15 cellular contexts compared by ENCODE assay signal in the genomic region with DNA sequence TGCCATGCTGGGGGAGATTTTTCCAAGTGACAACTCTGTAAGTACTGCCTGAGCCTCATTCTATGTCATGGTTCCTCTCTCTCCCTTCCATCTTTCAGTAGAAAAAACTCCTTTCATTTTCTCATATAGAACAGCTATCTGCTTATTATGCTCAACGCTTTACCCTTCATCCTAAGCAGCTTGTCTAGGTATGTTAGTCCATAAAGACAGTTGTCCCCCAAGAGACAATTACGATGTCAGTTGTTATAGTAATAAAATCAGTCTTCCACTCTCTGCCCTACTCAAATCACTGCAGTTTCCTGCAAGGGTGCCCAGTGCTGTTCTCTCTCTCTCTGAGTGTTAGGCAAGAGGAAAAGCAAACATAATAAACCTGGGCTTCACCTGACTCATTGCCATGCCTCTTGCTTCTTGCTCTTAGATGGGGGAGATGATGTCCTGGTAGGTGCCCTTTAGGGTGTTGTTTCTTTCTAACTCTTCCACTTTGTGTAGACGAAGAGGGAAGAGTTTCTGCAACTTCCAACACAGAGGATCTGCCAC. TPM values are rescaled to one million over a fixed set of nuclear protein-coding genes. Genes with fewer than 3 reads are reported as not detected.
DNase-seq lines count a peak whose midpoint lies in the region; FAIRE-seq and TF ChIP-seq lines count a peak whose summit lies in the region.
"Had no signal": no experiment of that assay in that cellular context is flagged by ENCODE, and none has a peak within 500 bp of the region (broad histone marks: within the 10 kb centered on the region; RNA-seq: fewer than 3 reads in every experiment).

No MANE protein-coding gene starts in this region.

- FAIRE-seq in islet of Langerhans (lab: Jason Lieb, UNC): peak; percentile 75

- peaks cover 35% of the 10 kb centered on the region for H3K4me1 Mint-ChIP-seq in progenitor cell of endocrine pancreas (ENCODE audit: low read depth)
- H3K4me1 Mint-ChIP-seq: CD8-positive, alpha-beta memory T cell had no signal

- H3K9me3 Mint-ChIP-seq in progenitor cell of endocrine pancreas (ENCODE audit: low read depth): peaks cover 3% of the 10 kb centered on the region

- peak overlapping the region; percentile 7 for H3K27ac Mint-ChIP-seq in progenitor cell of endocrine pancreas
- H3K27ac Mint-ChIP-seq: CD8-positive, alpha-beta memory T cell had no signal

- DNase-seq in DMS53 treated with DMSO at 0.1 percent for 48 hours (lab: John Stamatoyannopoulos, UW; ENCODE audit: unreplicated experiment) (peak; percentile 52), OCI-M1 (lab: John Stamatoyannopoulos, UW) (peak; percentile 26), progenitor cell of endocrine pancreas (ENCODE audit: low spot score, unreplicated experiment) (no peak), hepatic stellate cell (ENCODE audit: low spot score) (no peak), UCSD-AML1 (lab: John Stamatoyannopoulos, UW; ENCODE audit: unreplicated experiment) (no peak)
- no peak for DNase-seq in activated CD4-positive, CD25-positive, alpha-beta regulatory T cell treated with anti-CD3 and anti-CD28 coated beads, Interleukin-2, amount 50 U/mL, for 72 hours
- DNase-seq: BE2C; CD8-positive, alpha-beta memory T cell; H7; MV-4-11; NCI-H1417 treated with DMSO at 0.1 percent for 48 hours; NCI-H2029; NCI-H524 treated with DMSO at 0.1 percent for 48 hours; Right ventricle myocardium superior had no signal

- H3K27me3 Mint-ChIP-seq in progenitor cell of endocrine pancreas: peaks cover 4% of the 10 kb centered on the region

- no peaks in the 10 kb centered on the region for H3K36me3 Mint-ChIP-seq in progenitor cell of endocrine pancreas (ENCODE audit: insufficient read depth)
- H3K36me3 Mint-ChIP-seq: CD8-positive, alpha-beta memory T cell had no signal

- TF ChIP-seq CTCF in progenitor cell of endocrine pancreas (IDR thresholded peaks at IDR 0.05; ENCODE audit: unreplicated experiment): no peak

- no peak overlapping the region for H3K4me3 Mint-ChIP-seq in progenitor cell of endocrine pancreas (ENCODE audit: low read depth)
- H3K4me3 Mint-ChIP-seq: CD8-positive, alpha-beta memory T cell had no signal

RNA-seq across cellular contexts. Expression of a gene that starts 59.4 kb away (rescaled TPM):
- total RNA-seq in progenitor cell of endocrine pancreas: 4.1 and 4.2 TPM in 2 replicates

Comparison
In these comparisons a context has a peak if more than half of its experiments do, and no peak if none do; other contexts are left out.
1. DNase-seq: peak in DMS53 treated with DMSO at 0.1 percent for 48 hours (single experiment) and OCI-M1 (single experiment); none in progenitor cell of endocrine pancreas (single experiment), hepatic stellate cell (single experiment), UCSD-AML1 (single experiment) and activated CD4-positive, CD25-positive, alpha-beta regulatory T cell treated with anti-CD3 and anti-CD28 coated beads, Interleukin-2, amount 50 U/mL, for 72 hours (single experiment).